Comparison of ENCODE assay signal across 8 cellular contexts in genomic region chr10:97081621-97082235, GRCh38.
DNase-seq lines count a peak whose midpoint lies in the region; ATAC-seq and TF ChIP-seq lines count a peak whose summit lies in the region.

No MANE protein-coding gene starts in this region.

- no peaks in the 10 kb centered on the region for H3K36me3 ChIP-seq in HEK293 (ENCODE audit: control insufficient read depth in 2 of 2, insufficient read depth in 1 of 2, low read length in 2 of 2)

- H3K4me1 ChIP-seq in HEK293 (ENCODE audit: control insufficient read depth, insufficient read depth, low read length) = no peaks in the 10 kb centered on the region

- CTCF ChIA-PET in HEK293 (lab: Yijun Ruan, JAX) = interaction anchor here (0.6 to 6.6 kb wide), 27 partner anchors 8 to 273 kb away, joined by 3 to 66 read pairs (median 5); no protein-coding TSS in a partner anchor

- no peak overlapping the region for H3K4me3 ChIP-seq in AG10803 (ENCODE audit: low read length)
- H3K4me3 ChIP-seq in HEK293 (ENCODE audit: low read depth, low read length) = no peak overlapping the region

- TF ChIP-seq CTCF in AG10803 (conservative IDR thresholded peaks at IDR 0.05; ENCODE audit: low read length) (peak; percentile 86), HEK293 (tag by site-specific recombination; IDR thresholded peaks at IDR 0.05) (peak; percentile 77)

- DNase-seq in AG10803 (ENCODE audit: low read depth) (peak; percentile 37), T follicular helper cell (ENCODE audit: low read depth) (peak; percentile 34), amniotic epithelial cell (ENCODE audit: low read depth) (peak; percentile 51), iPS-NIHi7 (ENCODE audit: extremely low spot score) (peak; percentile 91)
- DNase-seq in stimulated activated CD4-positive, alpha-beta T cell treated with anti-CD3 and anti-CD28 coated beads, Interleukin-4, amount 100 ng/mL, for 48 hours (ENCODE audit: low read depth in 2 of 2) = peak; percentile 40 to 65

- H3K9me3 ChIP-seq in HEK293 (ENCODE audit: control insufficient read depth, insufficient read depth, low read depth, low read length) = no peaks in the 10 kb centered on the region

- no peak overlapping the region for H3K27ac ChIP-seq in HEK293 (ENCODE audit: extremely low read depth, low read depth, low read length)

- POLR2A ChIA-PET in HEK293 (lab: Yijun Ruan, JAX) = interaction anchor here (0.6 kb wide), 1 partner anchor 147 kb away, joined by 3 read pairs; no protein-coding TSS in a partner anchor

- ATAC-seq in GM21717 (IDR thresholded peaks at IDR 0.05; ENCODE audit: unreplicated experiment) = no peak
- no peak for ATAC-seq in GM18519 (IDR thresholded peaks at IDR 0.05; ENCODE audit: low FRiP score, unreplicated experiment)

TF ChIP-seq in HEK293, 187 proteins besides CTCF, POLR2A, EP300 and RAD21:
- TF ChIP-seq ZNF18 (tag by site-specific recombination; IDR thresholded peaks at IDR 0.05) = no peak
- TF ChIP-seq ZNF121 (tag by site-specific recombination; IDR thresholded peaks at IDR 0.05) = peak; percentile 94
- 0 out of 2 replicates have a peak, but pooled peaks have one; percentile 40 for TF ChIP-seq BCL11A (tag by site-specific recombination; IDR thresholded peaks at IDR 0.05; ENCODE audit: low read depth)
- TF ChIP-seq GLIS2 (tag by site-specific recombination; IDR thresholded peaks at IDR 0.05) = peak; percentile 51; the same call in 1 of the 2 replicates
- TF ChIP-seq GFI1B (tag by site-specific recombination; IDR thresholded peaks at IDR 0.05) = no peak
- TF ChIP-seq ZNF785 (tag by site-specific recombination; IDR thresholded peaks at IDR 0.05) = 0 out of 2 replicates have a peak, but pooled peaks have one; percentile 75
- peak; percentile 44 for TF ChIP-seq ZNF654 (tag by site-specific recombination; IDR thresholded peaks at IDR 0.05; ENCODE audit: low read depth)
- TF ChIP-seq ZNF600 (tag by site-specific recombination; IDR thresholded peaks at IDR 0.05) = peak; percentile 42; the same call in 1 of the 2 replicates
- peak; percentile 100 for TF ChIP-seq REST (tag by site-specific recombination; IDR thresholded peaks at IDR 0.05)
- TF ChIP-seq ZNF211 (tag by site-specific recombination; IDR thresholded peaks at IDR 0.05; ENCODE audit: low read depth) = no peak
- 0 out of 2 replicates have a peak, but pooled peaks have one; percentile 23 for TF ChIP-seq ZSCAN30 (tag by site-specific recombination; IDR thresholded peaks at IDR 0.05)
- TF ChIP-seq SP3 (tag by site-specific recombination; IDR thresholded peaks at IDR 0.05) = no peak
TF ChIP-seq in HEK293: peak in this region for 8.

Comparison
In these comparisons a context has a peak if more than half of its experiments do, and no peak if none do; other contexts are left out.
1. DNase-seq: peak in every context shown above with its lines; median percentile 91 in iPS-NIHi7; 52 in stimulated activated CD4-positive, alpha-beta T cell treated with anti-CD3 and anti-CD28 coated beads, Interleukin-4, amount 100 ng/mL, for 48 hours; 51 in amniotic epithelial cell; 37 in AG10803; 34 in T follicular helper cell.